In the genomic region with DNA sequence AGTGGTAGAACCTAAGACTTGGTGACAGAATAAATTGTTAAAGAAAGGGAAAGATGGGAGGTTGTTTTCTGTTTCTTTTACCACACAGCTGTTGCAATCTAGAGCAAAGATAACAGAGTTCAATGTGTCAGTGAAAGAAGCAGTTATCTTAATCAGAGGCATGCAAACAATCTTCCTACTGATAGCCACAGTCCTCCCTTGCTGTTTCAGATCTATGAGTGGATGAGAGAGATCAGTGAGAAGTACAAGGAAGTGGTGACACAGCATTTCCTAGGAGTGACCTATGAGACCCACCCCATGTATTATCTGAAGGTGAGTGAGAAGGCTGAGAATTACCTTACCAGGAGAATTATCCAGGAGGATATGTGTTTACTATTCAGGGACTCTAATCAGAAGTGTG, we compare ENCODE assay signal across 20 cellular contexts. TPM values are rescaled to one million over a fixed set of nuclear protein-coding genes. Genes with fewer than 3 reads are reported as not detected.
"Had no signal": no experiment of that assay in that cellular context is flagged by ENCODE, and none has a peak within 500 bp of the region (broad histone marks: within the 10 kb centered on the region; RNA-seq: fewer than 3 reads in every experiment).

No MANE protein-coding gene starts in this region.

- ATAC-seq: activated CD4-positive, alpha-beta T cell treated with anti-CD3 and anti-CD28 coated beads for 36 hours; activated CD8-positive, alpha-beta T cell treated with anti-CD3 and anti-CD28 coated beads for 36 hours; activated T-cell treated with anti-CD3 and anti-CD28 coated beads, Interleukin-2, amount 50 U/mL, for 4 hours; body of pancreas; gastrocnemius medialis; heart left ventricle; mucosa of descending colon had no signal

- H3K27me3 ChIP-seq: body of pancreas, gastrocnemius medialis, heart left ventricle, tibial nerve had no signal

- H3K9me3 ChIP-seq: body of pancreas, gastrocnemius medialis, tibial nerve had no signal

- H3K4me3 ChIP-seq: body of pancreas, gastrocnemius medialis, heart left ventricle, mucosa of descending colon, tibial nerve had no signal

- H3K27ac ChIP-seq: body of pancreas, gastrocnemius medialis, heart left ventricle, tibial nerve had no signal

- H3K36me3 ChIP-seq: gastrocnemius medialis, heart left ventricle had no signal

- DNase-seq: activated CD4-positive, alpha-beta T cell treated with anti-CD3 and anti-CD28 coated beads for 36 hours; activated CD8-positive, alpha-beta T cell treated with anti-CD3 and anti-CD28 coated beads for 36 hours; activated effector memory CD4-positive, alpha-beta T cell treated with Interleukin-2 at 50 U/mL for 16 hours; activated T-cell treated with anti-CD3 and anti-CD28 coated beads, Interleukin-2, amount 50 U/mL, for 4 hours; amniotic stem cell; body of pancreas; cerebellar nuclear complex; effector CD8-positive, alpha-beta T cell; gastrocnemius medialis; heart left ventricle; mammary epithelial cell; mucosa of descending colon; natural killer cell; stimulated activated CD4-positive, alpha-beta T cell treated with anti-CD3 and anti-CD28 coated beads, Interleukin-4, amount 100 ng/mL, for 24 hours; stimulated activated naive CD4-positive, alpha-beta T cell; substantia nigra; T-helper 1 cell; T1000 had no signal

- H3K4me1 ChIP-seq: body of pancreas, gastrocnemius medialis, heart left ventricle, tibial nerve had no signal

RNA-seq across cellular contexts. Expression of a gene that starts 15.9 kb away (rescaled TPM):
- polyA plus RNA-seq: fibroblast of lung, mammary epithelial cell had no signal
